Comparison of ENCODE assay signal across 23 cellular contexts in genomic region chr2:137937246-137937645, GRCh38.
"Had no signal": no experiment of that assay in that cellular context is flagged by ENCODE, and none has a peak within 500 bp of the region (broad histone marks: within the 10 kb centered on the region; RNA-seq: fewer than 3 reads in every experiment).

No MANE protein-coding gene starts in this region.

- ATAC-seq: activated CD8-positive, alpha-beta memory T cell treated with anti-CD3 and anti-CD28 coated beads, Interleukin-2, amount 10 ng/mL, durations not matched to agents 7 days and 5 days; activated naive CD4-positive, alpha-beta T cell treated with anti-CD3 and anti-CD28 coated beads, Interleukin-2, amount 50 U/mL, for 72 hours; T-helper 17 cell had no signal

- DNase-seq: activated B cell treated with CpG ODN at 0.5 μM for 24 hours; activated CD4-positive, alpha-beta T cell treated with anti-CD3 and anti-CD28 coated beads for 1 hour; activated CD4-positive, alpha-beta T cell treated with anti-CD3 and anti-CD28 coated beads, Interleukin-2, amount 10 ng/mL, durations not matched to agents 24 days and 14 days; activated CD4-positive, alpha-beta T cell treated with anti-CD3 and anti-CD28 coated beads, Interleukin-2, amount 50 U/mL, for 48 hours; activated CD8-positive, alpha-beta memory T cell treated with anti-CD3 and anti-CD28 coated beads, Interleukin-2, amount 10 ng/mL, durations not matched to agents 7 days and 5 days; activated effector memory CD4-positive, alpha-beta T cell treated with Interleukin-2 at 50 U/mL for 16 hours; activated naive CD4-positive, alpha-beta T cell; activated T-cell treated with anti-CD3 and anti-CD28 coated beads, Interleukin-2, amount 50 U/mL, for 24 hours; amygdala; NCI-H1092 treated with DMSO at 0.1 percent for 48 hours; NCI-H1417 treated with DMSO at 0.1 percent for 48 hours; NCI-H1694; NCI-H2029; NCI-H2107; NCI-H226; NCI-H526; PC-9; SHP77 treated with DMSO at 0.1 percent for 48 hours; T-helper 17 cell; T-helper 9 cell had no signal

- H3K27me3 ChIP-seq: cardiac muscle cell had no signal

- H3K27ac ChIP-seq: cardiac muscle cell, KMS-11, PC-9 had no signal

- H3K4me3 ChIP-seq: cardiac muscle cell, PC-9 had no signal

- H3K36me3 ChIP-seq: cardiac muscle cell had no signal

- H3K4me2 ChIP-seq: KMS-11, PC-9 had no signal

- H3K9ac ChIP-seq: KMS-11 had no signal
